Comparison of ENCODE assay signal across 8 cellular contexts in genomic region chr2:110390351-110391034, GRCh38.
DNase-seq lines count a peak whose midpoint lies in the region; ATAC-seq and TF ChIP-seq lines count a peak whose summit lies in the region.
"Not testable (repeated sequence)": the region's sequence is repeated elsewhere in the genome, so short reads cannot be mapped to it uniquely, and the experiment has no call there.

No MANE protein-coding gene starts in this region.

- not testable (repeated sequence) for H3K9ac ChIP-seq in DND-41 (ENCODE audit: low read depth, low read length)

- H3K27ac Mint-ChIP-seq in endothelial cell (ENCODE audit: unreplicated experiment); neural crest cell (ENCODE audit: unreplicated experiment): not testable (repeated sequence)

- not testable (repeated sequence) for TF ChIP-seq CTCF in DND-41 (IDR thresholded peaks at IDR 0.05; ENCODE audit: borderline replicate concordance, extremely low read depth, low read length, poor library complexity, severe bottlenecking); RWPE2 (IDR thresholded peaks at IDR 0.05; ENCODE audit: poor library complexity, severe bottlenecking); suprapubic skin (IDR thresholded peaks at IDR 0.05)
- TF ChIP-seq CTCF in endothelial cell (IDR thresholded peaks at IDR 0.05; ENCODE audit: unreplicated experiment) (peak; percentile 32), neural crest cell (conservative IDR thresholded peaks at IDR 0.05) (peak; percentile 16)

- H3K36me3 Mint-ChIP-seq in activated T-cell treated with anti-CD3 and anti-CD28 coated beads, Interleukin-2, amount 50 U/mL, for 4 hours (ENCODE audit: insufficient read depth); endothelial cell (ENCODE audit: low read depth, unreplicated experiment); neural crest cell (ENCODE audit: low read depth): not testable (repeated sequence)

- not testable (repeated sequence) for H3K27ac ChIP-seq in DND-41 (ENCODE audit: low read length); RWPE2 (ENCODE audit: poor library complexity, severe bottlenecking); right cardiac atrium (ENCODE audit: low read length); suprapubic skin

- H3K4me2 ChIP-seq in DND-41 (ENCODE audit: insufficient read depth, low read length) = not testable (repeated sequence)

- not testable (repeated sequence) for H2AFZ ChIP-seq in DND-41 (ENCODE audit: low read depth, low read length)

- not testable (repeated sequence) for H3K27me3 Mint-ChIP-seq in activated T-cell treated with anti-CD3 and anti-CD28 coated beads, Interleukin-2, amount 50 U/mL, for 4 hours (ENCODE audit: low read depth); endothelial cell (ENCODE audit: unreplicated experiment); neural crest cell (ENCODE audit: low read depth)

- not testable (repeated sequence) for H3K9me3 Mint-ChIP-seq in activated T-cell treated with anti-CD3 and anti-CD28 coated beads, Interleukin-2, amount 50 U/mL, for 4 hours; endothelial cell (ENCODE audit: unreplicated experiment); neural crest cell

- H3K4me1 Mint-ChIP-seq in activated T-cell treated with anti-CD3 and anti-CD28 coated beads, Interleukin-2, amount 50 U/mL, for 4 hours (ENCODE audit: low read depth); endothelial cell (ENCODE audit: unreplicated experiment); neural crest cell: not testable (repeated sequence)

- not testable (repeated sequence) for H3K4me3 Mint-ChIP-seq in activated T-cell treated with anti-CD3 and anti-CD28 coated beads, Interleukin-2, amount 50 U/mL, for 4 hours; endothelial cell (ENCODE audit: unreplicated experiment); neural crest cell

- not testable (repeated sequence) for H3K4me1 ChIP-seq in DND-41 (ENCODE audit: insufficient read depth, low read length); RWPE2 (ENCODE audit: insufficient read depth, poor library complexity, severe bottlenecking); right cardiac atrium (ENCODE audit: control insufficient read depth, insufficient read depth, low read length); suprapubic skin

- not testable (repeated sequence) for H4K20me1 ChIP-seq in DND-41 (ENCODE audit: insufficient read depth, low read length)

- not testable (repeated sequence) for H3K4me3 ChIP-seq in DND-41 (ENCODE audit: low read depth in 1 of 2, low read length in 2 of 2); RWPE2 (ENCODE audit: severe bottlenecking); right cardiac atrium (ENCODE audit: low read length); suprapubic skin

- not testable (repeated sequence) for H3K79me2 ChIP-seq in DND-41 (ENCODE audit: insufficient read depth, low read length)

- not testable (repeated sequence) for H3K9me3 ChIP-seq in DND-41 (ENCODE audit: insufficient read depth, low read length, severe bottlenecking); RWPE2 (ENCODE audit: severe bottlenecking); right cardiac atrium (ENCODE audit: control insufficient read depth, low read length); suprapubic skin

- not testable (repeated sequence) for TF ChIP-seq POLR2A in suprapubic skin (IDR thresholded peaks at IDR 0.05)

- ATAC-seq in DND-41 (ENCODE audit: insufficient read depth, low read depth) = peak; percentile 68
- ATAC-seq in RWPE2 (ENCODE audit: low read depth) = 0 out of 3 replicates have a peak, but pooled peaks have one; percentile 26
- peak; percentile 54 to 59 for ATAC-seq in activated T-cell treated with anti-CD3 and anti-CD28 coated beads, Interleukin-2, amount 50 U/mL, for 4 hours
- peak; percentile 20 to 39 for ATAC-seq in right cardiac atrium

- H3K36me3 ChIP-seq in DND-41 (ENCODE audit: insufficient read depth, low read length); RWPE2 (ENCODE audit: low read depth); suprapubic skin: not testable (repeated sequence)

- not testable (repeated sequence) for TF ChIP-seq EP300 in suprapubic skin (IDR thresholded peaks at IDR 0.05)

- DNase-seq in DND-41; RWPE2 (ENCODE audit: low spot score); activated T-cell treated with anti-CD3 and anti-CD28 coated beads, Interleukin-2, amount 50 U/mL, for 4 hours; endothelial cell (ENCODE audit: low spot score); neural crest cell (ENCODE audit: low read depth, low spot score): not testable (repeated sequence)
- DNase-seq in HT-29 (ENCODE audit: low spot score) (peak; percentile 1), right cardiac atrium (peak; percentile 2 to 8 (median 5)), suprapubic skin (ENCODE audit: low spot score in 2 of 2) (peak; percentile 27 to 32)

- 68% methylated on average over 5 of the region's 7 CpGs for WGBS in right cardiac atrium
- 70% methylated on average over 5 of the region's 7 CpGs for WGBS in suprapubic skin

- H3K27me3 ChIP-seq in DND-41 (ENCODE audit: insufficient read depth, low read length, poor library complexity); RWPE2 (ENCODE audit: insufficient read depth, poor library complexity, severe bottlenecking); right cardiac atrium (ENCODE audit: control insufficient read depth, insufficient read depth); suprapubic skin: not testable (repeated sequence)

- intact Hi-C loops in right cardiac atrium (cut with DNase I) = not testable (repeated sequence)
